ENCODE assay signal across 17 cellular contexts in genomic region chr19:43407416-43408005, GRCh38. TPM values are rescaled to one million over a fixed set of nuclear protein-coding genes. Genes with fewer than 3 reads are reported as not detected.
DNase-seq lines count a peak whose midpoint lies in the region; ATAC-seq, FAIRE-seq and TF ChIP-seq lines count a peak whose summit lies in the region.
"Had no signal": no experiment of that assay in that cellular context is flagged by ENCODE, and none has a peak within 500 bp of the region (broad histone marks: within the 10 kb centered on the region; RNA-seq: fewer than 3 reads in every experiment).

No MANE protein-coding gene starts in this region.

- H4K20me1 ChIP-seq in GM23338 (replicated peaks; ENCODE audit: insufficient read depth) (no peaks in the 10 kb centered on the region), H1 (replicated peaks in 1 of 2; ENCODE audit: control insufficient read depth in 1 of 2, insufficient read depth in 2 of 2, low read length in 2 of 2) (no peaks in the 10 kb centered on the region), neural progenitor cell (ENCODE audit: low read depth) (no peaks in the 10 kb centered on the region)
- H4K20me1 ChIP-seq: BLaER1 had no signal

- H2BK15ac ChIP-seq in H1 (ENCODE audit: low read length) = no peak overlapping the region

- H4K5ac ChIP-seq in H1 (ENCODE audit: insufficient read length, low read depth, low read length) = no peak overlapping the region

- H2BK20ac ChIP-seq in H1 (ENCODE audit: low read length) = 0 out of 2 replicates have a peak overlapping the region, but pooled peaks have one; percentile 86

- H3K4me3 Mint-ChIP-seq in GM23338 (no peak overlapping the region), neural progenitor cell (no peak overlapping the region), glutamatergic neuron (ENCODE audit: unreplicated experiment) (no peak overlapping the region)

- no peak overlapping the region for H3K9ac ChIP-seq in H1 (replicated peaks in 1 of 4; ENCODE audit: extremely low read depth in 1 of 4, low read depth in 3 of 4, low read length in 3 of 4)
- H3K9ac ChIP-seq in neural progenitor cell = no peak overlapping the region
- H3K9ac ChIP-seq: BLaER1 had no signal

- ATAC-seq in GM23338 (peak; percentile 77), aorta (ENCODE audit: low FRiP score) (peak; percentile 7)
- ATAC-seq: HCT116 had no signal

- H2BK12ac ChIP-seq in H1 (ENCODE audit: low read depth, low read length) = peak overlapping the region; percentile 71; the same call in 1 of the 2 replicates

- no peak for TF ChIP-seq POLR2A in H1 (IDR thresholded peaks at IDR 0.05; ENCODE audit: control extremely low read depth in 1 of 2, low read depth in 2 of 2, low read length in 2 of 2)

- no peak overlapping the region for H3K4ac ChIP-seq in H1 (replicated peaks; ENCODE audit: insufficient read length, low read depth, low read length)

- no peaks in the 10 kb centered on the region; a peak in 1 of 4 replicates for H3K9me3 ChIP-seq in H1 (ENCODE audit: insufficient read depth in 2 of 2, low read depth in 1 of 2, low read length in 1 of 2)
- no peaks in the 10 kb centered on the region for H3K9me3 ChIP-seq in neural progenitor cell (ENCODE audit: low read depth)
- no peaks in the 10 kb centered on the region for H3K9me3 ChIP-seq in aorta (ENCODE audit: control insufficient read depth, low read length)

- CTCF ChIA-PET in H1 (lab: Charles Lee; ENCODE audit: partially characterized antibody) = interaction anchor here (0.5 to 0.6 kb wide), 2 partner anchors 8 to 870 kb away, joined by 3 to 5 read pairs; no protein-coding TSS in a partner anchor

- intact Hi-C loops in aorta (cut with DNase I) = no loop called here

- H3K4me2 ChIP-seq in GM23338 = no peak overlapping the region
- H3K4me2 ChIP-seq in H1 (ENCODE audit: insufficient read depth in 1 of 2, low read depth in 2 of 2, low read length in 2 of 2) = no peak overlapping the region
- no peak overlapping the region for H3K4me2 ChIP-seq in neural progenitor cell
- H3K4me2 ChIP-seq: BLaER1 had no signal

- no peaks in the 10 kb centered on the region for H3K79me1 ChIP-seq in H1 (ENCODE audit: low read depth, low read length)

- H2AFZ ChIP-seq in GM23338 (peak overlapping the region; percentile 76), H1 (ENCODE audit: low read length) (0 out of 2 replicates have a peak overlapping the region, but pooled peaks have one; percentile 80), neural progenitor cell (replicated peaks) (no peak overlapping the region)

- no peak for TF ChIP-seq EP300 in H1 (IDR thresholded peaks at IDR 0.05; ENCODE audit: borderline replicate concordance in 1 of 2, low read depth in 2 of 2, low read length in 2 of 2)

- no peaks in the 10 kb centered on the region for H3K23me2 ChIP-seq in H1 (ENCODE audit: low read depth, low read length)

- no peak overlapping the region for H3K4me3 ChIP-seq in GM23338
- no peak overlapping the region for H3K4me3 ChIP-seq in H1 (ENCODE audit: extremely low read depth in 1 of 4, insufficient read depth in 2 of 4, low read depth in 3 of 4, low read length in 4 of 4)
- H3K4me3 ChIP-seq in neural progenitor cell = no peak overlapping the region
- no peak overlapping the region for H3K4me3 ChIP-seq in aorta (ENCODE audit: low read length in 2 of 2)
- H3K4me3 ChIP-seq: BLaER1 had no signal

- H3K14ac ChIP-seq in H1 (ENCODE audit: insufficient read length) = no peak overlapping the region

- H2BK120ac ChIP-seq in H1 (replicated peaks; ENCODE audit: low read depth, low read length) = no peak overlapping the region

- H3K36me3 ChIP-seq in GM23338 (ENCODE audit: insufficient read depth) (no peaks in the 10 kb centered on the region), H1 (ENCODE audit: control insufficient read depth in 2 of 4, insufficient read depth in 4 of 4, low read length in 3 of 4) (no peaks in the 10 kb centered on the region), neural progenitor cell (no peaks in the 10 kb centered on the region), aorta (ENCODE audit: control insufficient read depth in 1 of 2, insufficient read depth in 2 of 2, low read length in 1 of 2) (no peaks in the 10 kb centered on the region)
- H3K36me3 ChIP-seq: BLaER1 had no signal

- no peak overlapping the region for H4K91ac ChIP-seq in H1 (replicated peaks; ENCODE audit: insufficient read length, low read length)

- POLR2A ChIA-PET in H1 (lab: Charles Lee; ENCODE audit: partially characterized antibody) = interaction anchor here (1.2 kb wide), 1 partner anchor 10 kb away, joined by 3 read pairs; no protein-coding TSS in a partner anchor

- no peaks in the 10 kb centered on the region for H3K9me2 ChIP-seq in GM23338 (ENCODE audit: insufficient read depth)

- H3K27ac ChIP-seq in GM23338 (ENCODE audit: low read depth) (no peak overlapping the region), H1 (ENCODE audit: low read depth, low read length) (no peak overlapping the region), neural progenitor cell (no peak overlapping the region), aorta (ENCODE audit: low read depth in 1 of 2, low read length in 2 of 2) (no peak overlapping the region)
- H3K27ac ChIP-seq: BLaER1, HL-60 had no signal

- H4K8ac ChIP-seq in H1 (ENCODE audit: extremely low read depth, insufficient read depth, low read length) = no peak overlapping the region; the same call in 1 of the 2 replicates

- no peak overlapping the region for H3K23ac ChIP-seq in H1 (ENCODE audit: insufficient read length)

- DNase-seq in GM23338 (ENCODE audit: low spot score) (peak; percentile 48), H1 (ENCODE audit: low read depth in 1 of 2, low spot score in 2 of 2) (peak in 1 of 2 experiments; percentile 60), neural progenitor cell (ENCODE audit: low spot score) (peak; percentile 15), aorta (no peak), GM03348 (ENCODE audit: low spot score) (no peak), glutamatergic neuron (no peak), putamen (ENCODE audit: low spot score) (no peak)
- DNase-seq: 8988T, AML-193, DMS 273 treated with DMSO at 0.1 percent for 48 hours, GOT3, KBM-7 had no signal

- FAIRE-seq in H1 (lab: Jason Lieb, UNC) = no peak
- FAIRE-seq: GM12891 had no signal

- H2AK5ac ChIP-seq in H1 (ENCODE audit: low read depth, low read length) = no peak overlapping the region

- no peak for TF ChIP-seq RAD21 in H1 (IDR thresholded peaks at IDR 0.05 in 1 of 2, conservative IDR thresholded peaks at IDR 0.05 in 1 of 2; ENCODE audit: low read depth in 2 of 2, low read length in 2 of 2)

- H3K56ac ChIP-seq in H1 (replicated peaks; ENCODE audit: insufficient read length, low read depth, low read length) = no peak overlapping the region

- H2BK5ac ChIP-seq in H1 (ENCODE audit: low read depth, low read length) = no peak overlapping the region

- H3K4me1 ChIP-seq in GM23338 (ENCODE audit: insufficient read depth) = no peaks in the 10 kb centered on the region
- peaks cover 0 to 6% (median 3%) of the 10 kb centered on the region in 4 experiments; a peak in 5 of 7 replicates for H3K4me1 ChIP-seq in H1 (replicated peaks in 1 of 4; ENCODE audit: control insufficient read depth in 3 of 4, insufficient read depth in 4 of 4, low read length in 3 of 4)
- H3K4me1 ChIP-seq in neural progenitor cell = no peaks in the 10 kb centered on the region
- H3K4me1 ChIP-seq in aorta (ENCODE audit: control insufficient read depth in 1 of 2, insufficient read depth in 2 of 2, low read length in 2 of 2) = no peaks in the 10 kb centered on the region
- H3K4me1 ChIP-seq: BLaER1 had no signal

- H3K79me2 ChIP-seq in GM23338 (replicated peaks; ENCODE audit: insufficient read depth) = no peaks in the 10 kb centered on the region
- no peaks in the 10 kb centered on the region for H3K79me2 ChIP-seq in H1 (ENCODE audit: control insufficient read depth in 1 of 2, insufficient read depth in 2 of 2, low read length in 2 of 2)
- H3K79me2 ChIP-seq in neural progenitor cell (ENCODE audit: low read depth) = no peaks in the 10 kb centered on the region

- no peak overlapping the region for H3K18ac ChIP-seq in H1 (ENCODE audit: extremely low read depth, low read length)

- H3K36me3 Mint-ChIP-seq in GM23338 (ENCODE audit: low read depth) = no peaks in the 10 kb centered on the region; the same call in 2 of the 3 replicates
- no peaks in the 10 kb centered on the region for H3K36me3 Mint-ChIP-seq in neural progenitor cell
- no peaks in the 10 kb centered on the region for H3K36me3 Mint-ChIP-seq in glutamatergic neuron (ENCODE audit: unreplicated experiment)

- H3K9me3 Mint-ChIP-seq in GM23338 (peaks cover 6% of the 10 kb centered on the region), neural progenitor cell (peaks cover 5% of the 10 kb centered on the region), glutamatergic neuron (ENCODE audit: unreplicated experiment) (no peaks in the 10 kb centered on the region)

- H3K27me3 Mint-ChIP-seq in GM23338 (ENCODE audit: insufficient read depth, low read depth, poor library complexity) = peaks cover 10% of the 10 kb centered on the region
- peaks cover 6% of the 10 kb centered on the region for H3K27me3 Mint-ChIP-seq in neural progenitor cell (ENCODE audit: insufficient read depth, low read depth)
- no peaks in the 10 kb centered on the region for H3K27me3 Mint-ChIP-seq in glutamatergic neuron (ENCODE audit: unreplicated experiment)

- peaks cover 6% of the 10 kb centered on the region; the same call in 1 of the 3 replicates for H3K4me1 Mint-ChIP-seq in GM23338
- H3K4me1 Mint-ChIP-seq in neural progenitor cell = no peaks in the 10 kb centered on the region
- no peaks in the 10 kb centered on the region for H3K4me1 Mint-ChIP-seq in glutamatergic neuron (ENCODE audit: low read depth, unreplicated experiment)

- H3K27me3 ChIP-seq in GM23338 (ENCODE audit: insufficient read depth) = no peaks in the 10 kb centered on the region
- 0 out of 7 replicates have a peak, but pooled peaks cover 0 to 4% (median 0%) of the 10 kb centered on the region in 4 experiments for H3K27me3 ChIP-seq in H1 (replicated peaks in 1 of 4; ENCODE audit: control insufficient read depth in 3 of 4, extremely low read depth in 1 of 4, insufficient read depth in 3 of 4, low read length in 3 of 4)
- no peaks in the 10 kb centered on the region for H3K27me3 ChIP-seq in neural progenitor cell
- no peaks in the 10 kb centered on the region for H3K27me3 ChIP-seq in aorta (ENCODE audit: control insufficient read depth in 1 of 2, insufficient read depth in 2 of 2, low read length in 1 of 2)
- H3K27me3 ChIP-seq: BLaER1 had no signal

- TF ChIP-seq CTCF in GM23338 (conservative IDR thresholded peaks at IDR 0.05; ENCODE audit: low read depth in 2 of 2) (no peak), H1 (IDR thresholded peaks at IDR 0.05; ENCODE audit: control extremely low read depth in 1 of 3, insufficient read depth in 1 of 3, low read depth in 1 of 3, low read length in 3 of 3) (no peak), neural progenitor cell (IDR thresholded peaks at IDR 0.05) (no peak), glutamatergic neuron (IDR thresholded peaks at IDR 0.05; ENCODE audit: partially characterized antibody, unreplicated experiment) (no peak)

- H3F3A ChIP-seq in GM23338 (replicated peaks; ENCODE audit: low read depth) (0 out of 2 replicates have a peak, but pooled peaks cover 3% of the 10 kb centered on the region), neural progenitor cell (ENCODE audit: low read depth) (no peaks in the 10 kb centered on the region)

- no peak overlapping the region for H3K27ac Mint-ChIP-seq in GM23338
- no peak overlapping the region for H3K27ac Mint-ChIP-seq in neural progenitor cell
- no peak overlapping the region for H3K27ac Mint-ChIP-seq in glutamatergic neuron (ENCODE audit: unreplicated experiment)

- 59% methylated on average over 14 of the region's 22 CpGs; no CpG with 5 or more reads in 1 of the 2 experiments for WGBS in H1 (ENCODE audit: extremely low coverage in 1 of 2, insufficient coverage in 1 of 2, insufficient read length in 1 of 2, insufficient replicate concordance in 2 of 2, low coverage in 1 of 2, low lambda C conversion rate in 2 of 2, missing lambda C conversion rate in 1 of 2), 2 experiments
- WGBS in aorta, 2 donors = 75 to 76% methylated on average over 22 of the region's 22 CpGs

RNA-seq across cellular contexts. Expression of gene TEX101, which starts 7.2 kb away (rescaled TPM):
- not detected in 2 replicates for total RNA-seq in GM23338 (2014; rRNA removed; shearing (Covaris generic))
- polyA plus RNA-seq in GM23338 (2016; fragmentation: Nextera tagmentation; extraction: Ambion mirVana) = not detected in 2 replicates
- not detected in 2 replicates for total RNA-seq in H1 (2021; fragmentation: NEBNext Ultra II Directional; extraction: Animal tissue kit (Norgen Biotek cat#: 25700))
- 0.06 and 0.12 TPM in 2 replicates for polyA plus RNA-seq in H1 (2011; rRNA removed)
- polyA plus RNA-seq in H1 (2011; cell fraction: cytosol; rRNA removed) = 0.19 TPM
- 0.07 TPM for polyA plus RNA-seq in H1 (2011; cell fraction: nucleus; rRNA removed)
- 0.36 TPM in 1 of 4 replicates, not detected in the others for polyA plus RNA-seq in H1 (2012, experiment 1 of 2)
- polyA plus RNA-seq in H1 (2012, experiment 2 of 2) = not detected
- polyA plus RNA-seq in H1 (2013, experiment 1 of 2) = 0.12 TPM
- polyA plus RNA-seq in H1 (2013, experiment 2 of 2) = not detected
- polyA minus RNA-seq in H1 (2011; rRNA and poly(A)+ RNA removed) = not detected in 2 replicates
- not detected for polyA minus RNA-seq in H1 (2011; cell fraction: cytosol; rRNA and poly(A)+ RNA removed)
- not detected for polyA minus RNA-seq in H1 (2011; cell fraction: nucleus; rRNA and poly(A)+ RNA removed)
- total RNA-seq in neural progenitor cell (ENCODE audit: low replicate concordance) = not detected in 2 replicates
- not detected for total RNA-seq in aorta
- polyA plus RNA-seq in aorta = not detected
- not detected for total RNA-seq in glutamatergic neuron (ENCODE audit: unreplicated experiment)
- total RNA-seq: Daoy had no signal

RNA-seq across cellular contexts. Expression of gene CD177, which starts 54.0 kb away (rescaled TPM):
- 0.90 and 2.9 TPM in 2 replicates for total RNA-seq in GM23338 (2014; rRNA removed; shearing (Covaris generic))
- 0.50 TPM in 1 of 2 replicates, not detected in the other for polyA plus RNA-seq in GM23338 (2016; fragmentation: Nextera tagmentation; extraction: Ambion mirVana)
- total RNA-seq in H1 (2021; fragmentation: NEBNext Ultra II Directional; extraction: Animal tissue kit (Norgen Biotek cat#: 25700)) = 3.4 and 4.2 TPM in 2 replicates
- 10.0 and 10.5 TPM in 2 replicates for polyA plus RNA-seq in H1 (2011; rRNA removed)
- 6.8 TPM for polyA plus RNA-seq in H1 (2011; cell fraction: cytosol; rRNA removed)
- polyA plus RNA-seq in H1 (2011; cell fraction: nucleus; rRNA removed) = 9.5 TPM
- polyA plus RNA-seq in H1 (2012, experiment 1 of 2) = 2.0 to 4.4 TPM (median 3.5 TPM) in 4 replicates
- 2.1 TPM for polyA plus RNA-seq in H1 (2012, experiment 2 of 2)
- 3.7 TPM for polyA plus RNA-seq in H1 (2013, experiment 1 of 2)
- 3.9 TPM for polyA plus RNA-seq in H1 (2013, experiment 2 of 2)
- polyA minus RNA-seq in H1 (2011; rRNA and poly(A)+ RNA removed) = 4.5 and 4.7 TPM in 2 replicates
- polyA minus RNA-seq in H1 (2011; cell fraction: cytosol; rRNA and poly(A)+ RNA removed) = 2.8 TPM
- 2.2 TPM for polyA minus RNA-seq in H1 (2011; cell fraction: nucleus; rRNA and poly(A)+ RNA removed)
- 0.12 TPM in 1 of 2 replicates, not detected in the other for total RNA-seq in neural progenitor cell (ENCODE audit: low replicate concordance)
- 1 to 10 TPM; 2.1 to 6.0 TPM for total RNA-seq in aorta
- 1 to 10 TPM in 1 of 2 donors, under 1 TPM in 1; 0.13 to 2.8 TPM for polyA plus RNA-seq in aorta
- total RNA-seq in glutamatergic neuron (ENCODE audit: unreplicated experiment) = not detected
- total RNA-seq: Daoy had no signal

RNA-seq across cellular contexts. Expression of gene LYPD3, which starts 57.9 kb away (rescaled TPM):
- total RNA-seq in GM23338 (2014; rRNA removed; shearing (Covaris generic)) = 3.0 and 3.3 TPM in 2 replicates
- polyA plus RNA-seq in GM23338 (2016; fragmentation: Nextera tagmentation; extraction: Ambion mirVana) (4.1 and 4.6 TPM in 2 replicates), H1 (2011; rRNA removed) (16.4 and 18.4 TPM in 2 replicates), aorta (1 to 10 TPM; 1.5 to 2.6 TPM)
- total RNA-seq in H1 (2021; fragmentation: NEBNext Ultra II Directional; extraction: Animal tissue kit (Norgen Biotek cat#: 25700)) = 4.0 and 4.1 TPM in 2 replicates
- polyA plus RNA-seq in H1 (2011; cell fraction: cytosol; rRNA removed) = 7.3 TPM
- polyA plus RNA-seq in H1 (2011; cell fraction: nucleus; rRNA removed) = 10.4 TPM
- polyA plus RNA-seq in H1 (2012, experiment 1 of 2) = 4.2 to 7.0 TPM (median 5.4 TPM) in 4 replicates
- polyA plus RNA-seq in H1 (2012, experiment 2 of 2) = 5.2 TPM
- polyA plus RNA-seq in H1 (2013, experiment 1 of 2) = 6.0 TPM
- 5.9 TPM for polyA plus RNA-seq in H1 (2013, experiment 2 of 2)
- 2.0 and 2.5 TPM in 2 replicates for polyA minus RNA-seq in H1 (2011; rRNA and poly(A)+ RNA removed)
- 3.4 TPM for polyA minus RNA-seq in H1 (2011; cell fraction: cytosol; rRNA and poly(A)+ RNA removed)
- polyA minus RNA-seq in H1 (2011; cell fraction: nucleus; rRNA and poly(A)+ RNA removed) = 3.5 TPM
- total RNA-seq in neural progenitor cell (ENCODE audit: low replicate concordance) (0.24 and 0.37 TPM in 2 replicates), aorta (1 to 10 TPM; 1.2 to 1.6 TPM), glutamatergic neuron (ENCODE audit: unreplicated experiment) (0.56 TPM)

Comparison
In these comparisons a context has a peak if more than half of its experiments do, and no peak if none do; other contexts are left out.
1. DNase-seq: peak in GM23338 (single experiment) and neural progenitor cell (single experiment); none in aorta (0 of 2), GM03348 (single experiment), glutamatergic neuron (single experiment) and putamen (single experiment).